ENCODE assay signal across 17 cellular contexts in genomic region chr17:44825236-44825635, GRCh38. TPM values are rescaled to one million over a fixed set of nuclear protein-coding genes. Genes with fewer than 3 reads are reported as not detected.
"Had no signal": no experiment of that assay in that cellular context is flagged by ENCODE, and none has a peak within 500 bp of the region (broad histone marks: within the 10 kb centered on the region; RNA-seq: fewer than 3 reads in every experiment).

No MANE protein-coding gene starts in this region.

RNA-seq across cellular contexts. Expression of gene HIGD1B, which starts 22.4 kb away (rescaled TPM):
- total RNA-seq: activated CD4-positive, alpha-beta memory T cell treated with anti-CD3 and anti-CD28 coated beads for 36 hours; activated CD4-positive, alpha-beta T cell treated with anti-CD3 and anti-CD28 coated beads for 36 hours; activated CD4-positive, alpha-beta T cell treated with anti-CD3 and anti-CD28 coated beads, Interleukin-2, amount 10 ng/mL, durations not matched to agents 24 days and 14 days; activated CD8-positive, alpha-beta memory T cell treated with anti-CD3 and anti-CD28 coated beads for 36 hours; activated CD8-positive, alpha-beta memory T cell treated with anti-CD3 and anti-CD28 coated beads, Interleukin-2, amount 10 ng/mL, durations not matched to agents 7 days and 5 days; activated CD8-positive, alpha-beta T cell treated with anti-CD3 and anti-CD28 coated beads, Interleukin-2, amount 10 ng/mL, durations not matched to agents 7 days and 5 days; activated naive CD4-positive, alpha-beta T cell treated with anti-CD3 and anti-CD28 coated beads, Interleukin-2, amount 50 U/mL, for 72 hours; activated naive CD8-positive, alpha-beta T cell treated with anti-CD3 and anti-CD28 coated beads, Interleukin-2, amount 10 ng/mL, durations not matched to agents 7 days and 5 days; activated T-cell treated with anti-CD3 and anti-CD28 coated beads, Interleukin-2, amount 50 U/mL, for 72 hours; ascending aorta; cardiac muscle cell; dermis microvascular lymphatic vessel endothelial cell; endothelial cell of umbilical vein; epithelial cell of proximal tubule; fibroblast of villous mesenchyme; glomerular endothelial cell; T-helper 1 cell treated with Interleukin-12 subunit alpha and Interleukin-12 subunit beta and Interleukin-4 antibody, amounts not matched to agents 30 ng/mL and 1 ng/mL, for 36 hours had no signal
- polyA plus RNA-seq: endothelial cell of umbilical vein had no signal
